Comparison of ENCODE assay signal across 30 cellular contexts in the genomic region with DNA sequence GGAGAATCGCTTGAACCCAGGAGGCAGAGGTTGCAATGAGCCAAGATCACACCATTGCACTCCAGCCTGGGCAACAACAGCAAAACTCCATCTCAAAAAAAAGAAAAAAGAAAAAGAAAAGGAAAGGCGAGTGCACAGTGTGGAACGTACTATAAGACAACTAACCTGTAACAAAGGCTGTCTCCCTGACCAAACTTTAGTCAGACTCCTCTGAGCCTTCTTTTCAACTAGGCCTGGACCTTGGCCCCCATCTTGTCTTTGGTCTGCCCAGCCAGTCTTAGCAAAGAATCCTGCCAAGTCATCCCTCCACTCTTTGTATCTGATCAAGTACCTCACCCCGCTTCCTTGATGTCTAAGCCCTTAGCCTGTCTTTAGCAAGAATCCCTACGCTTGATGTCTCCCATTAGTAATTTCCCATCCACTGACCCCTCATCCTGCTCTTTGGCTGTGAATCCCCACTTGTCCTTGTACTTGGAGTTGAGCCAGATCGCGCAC.
"Had no signal": no experiment of that assay in that cellular context is flagged by ENCODE, and none has a peak within 500 bp of the region (broad histone marks: within the 10 kb centered on the region; RNA-seq: fewer than 3 reads in every experiment).

No MANE protein-coding gene starts in this region.

- DNase-seq: activated CD4-positive, alpha-beta memory T cell treated with anti-CD3 and anti-CD28 coated beads, Interleukin-2, amount 10 ng/mL, durations not matched to agents 7 days and 5 days; activated CD4-positive, alpha-beta T cell treated with anti-CD3 and anti-CD28 coated beads for 1 hour; activated CD4-positive, alpha-beta T cell treated with anti-CD3 and anti-CD28 coated beads for 4 hours; activated CD4-positive, alpha-beta T cell treated with anti-CD3 and anti-CD28 coated beads, Interleukin-2, amount 10 ng/mL, durations not matched to agents 7 days and 5 days; activated CD4-positive, alpha-beta T cell treated with anti-CD3 and anti-CD28 coated beads, Interleukin-2, amount 50 U/mL, for 4 hours; activated CD8-positive, alpha-beta memory T cell treated with anti-CD3 and anti-CD28 coated beads, Interleukin-2, amount 50 U/mL, for 48 hours; activated gamma-delta T cell; activated naive CD4-positive, alpha-beta T cell; activated naive CD4-positive, alpha-beta T cell treated with anti-CD3 and anti-CD28 coated beads, Interleukin-2, amount 50 U/mL, for 16 hours; activated naive CD8-positive, alpha-beta T cell treated with anti-CD3 and anti-CD28 coated beads for 36 hours; activated naive CD8-positive, alpha-beta T cell treated with anti-CD3 and anti-CD28 coated beads, Interleukin-2, amount 50 U/mL, for 24 hours; activated T-cell treated with anti-CD3 and anti-CD28 coated beads for 4 hours; activated T-cell treated with anti-CD3 and anti-CD28 coated beads, Interleukin-2, amount 50 U/mL, for 24 hours; activated T-cell treated with anti-CD3 and anti-CD28 coated beads, Interleukin-2, amount 50 U/mL, for 72 hours; adrenal gland; amygdala; aorta; body of pancreas; caudate nucleus; cortex of kidney; effector CD8-positive, alpha-beta T cell; foreskin keratinocyte; gastrocnemius medialis; glutamatergic neuron; heart left ventricle; T-helper 1 cell; T-helper 17 cell; T1000 had no signal

- H3K4me1 ChIP-seq: adrenal gland, foreskin keratinocyte, gastrocnemius medialis had no signal

- H3K27ac Mint-ChIP-seq: activated CD4-positive, alpha-beta memory T cell treated with anti-CD3 and anti-CD28 coated beads, Interleukin-2, amount 10 ng/mL, durations not matched to agents 7 days and 5 days; activated CD4-positive, alpha-beta T cell treated with anti-CD3 and anti-CD28 coated beads, Interleukin-2, amount 10 ng/mL, durations not matched to agents 7 days and 5 days; activated naive CD8-positive, alpha-beta T cell treated with anti-CD3 and anti-CD28 coated beads for 36 hours; activated naive CD8-positive, alpha-beta T cell treated with anti-CD3 and anti-CD28 coated beads, Interleukin-2, amount 50 U/mL, for 24 hours; activated T-cell treated with anti-CD3 and anti-CD28 coated beads, Interleukin-2, amount 50 U/mL, for 24 hours; activated T-cell treated with anti-CD3 and anti-CD28 coated beads, Interleukin-2, amount 50 U/mL, for 72 hours; T-helper 17 cell; T-helper 2 cell treated with Interferon-gamma antibody and Interleukin-4, amounts not matched to agents 5 μg/mL and 100 μg/mL, for 36 hours had no signal

- H3K9me3 Mint-ChIP-seq: activated CD4-positive, alpha-beta T cell treated with anti-CD3 and anti-CD28 coated beads, Interleukin-2, amount 10 ng/mL, durations not matched to agents 7 days and 5 days; activated naive CD8-positive, alpha-beta T cell treated with anti-CD3 and anti-CD28 coated beads for 36 hours; activated naive CD8-positive, alpha-beta T cell treated with anti-CD3 and anti-CD28 coated beads, Interleukin-2, amount 50 U/mL, for 24 hours; activated T-cell treated with anti-CD3 and anti-CD28 coated beads, Interleukin-2, amount 50 U/mL, for 24 hours; activated T-cell treated with anti-CD3 and anti-CD28 coated beads, Interleukin-2, amount 50 U/mL, for 72 hours; T-helper 2 cell treated with Interferon-gamma antibody and Interleukin-4, amounts not matched to agents 5 μg/mL and 100 μg/mL, for 36 hours had no signal

- H3K4me3 Mint-ChIP-seq: activated CD4-positive, alpha-beta memory T cell treated with anti-CD3 and anti-CD28 coated beads, Interleukin-2, amount 10 ng/mL, durations not matched to agents 7 days and 5 days; activated CD4-positive, alpha-beta T cell treated with anti-CD3 and anti-CD28 coated beads, Interleukin-2, amount 10 ng/mL, durations not matched to agents 7 days and 5 days; activated naive CD8-positive, alpha-beta T cell treated with anti-CD3 and anti-CD28 coated beads for 36 hours; activated naive CD8-positive, alpha-beta T cell treated with anti-CD3 and anti-CD28 coated beads, Interleukin-2, amount 50 U/mL, for 24 hours; activated T-cell treated with anti-CD3 and anti-CD28 coated beads, Interleukin-2, amount 50 U/mL, for 24 hours; activated T-cell treated with anti-CD3 and anti-CD28 coated beads, Interleukin-2, amount 50 U/mL, for 72 hours; T-helper 17 cell; T-helper 2 cell treated with Interferon-gamma antibody and Interleukin-4, amounts not matched to agents 5 μg/mL and 100 μg/mL, for 36 hours had no signal

- H3K36me3 ChIP-seq: adrenal gland, esophagus muscularis mucosa, gastrocnemius medialis, heart left ventricle had no signal

- H3K4me3 ChIP-seq: adrenal gland, body of pancreas, esophagus muscularis mucosa, gastrocnemius medialis, heart left ventricle had no signal

- H3K27me3 ChIP-seq: adrenal gland, body of pancreas, esophagus muscularis mucosa, foreskin keratinocyte, gastrocnemius medialis, heart left ventricle had no signal

- H3K36me3 Mint-ChIP-seq: activated naive CD8-positive, alpha-beta T cell treated with anti-CD3 and anti-CD28 coated beads for 36 hours had no signal

- H3K27me3 Mint-ChIP-seq: activated CD4-positive, alpha-beta memory T cell treated with anti-CD3 and anti-CD28 coated beads, Interleukin-2, amount 10 ng/mL, durations not matched to agents 7 days and 5 days; activated CD4-positive, alpha-beta T cell treated with anti-CD3 and anti-CD28 coated beads, Interleukin-2, amount 10 ng/mL, durations not matched to agents 7 days and 5 days; activated naive CD8-positive, alpha-beta T cell treated with anti-CD3 and anti-CD28 coated beads for 36 hours; activated naive CD8-positive, alpha-beta T cell treated with anti-CD3 and anti-CD28 coated beads, Interleukin-2, amount 50 U/mL, for 24 hours; activated T-cell treated with anti-CD3 and anti-CD28 coated beads, Interleukin-2, amount 50 U/mL, for 24 hours; T-helper 17 cell had no signal

- H3K27ac ChIP-seq: adrenal gland, body of pancreas, esophagus muscularis mucosa, foreskin keratinocyte, gastrocnemius medialis, heart left ventricle had no signal

- H3K9me3 ChIP-seq: adrenal gland, body of pancreas, esophagus muscularis mucosa, gastrocnemius medialis had no signal

- ATAC-seq: activated naive CD8-positive, alpha-beta T cell treated with anti-CD3 and anti-CD28 coated beads, Interleukin-2, amount 50 U/mL, for 24 hours; activated T-cell treated with anti-CD3 and anti-CD28 coated beads, Interleukin-2, amount 50 U/mL, for 72 hours; body of pancreas; foreskin keratinocyte; gastrocnemius medialis; heart left ventricle; T-helper 17 cell had no signal
